In genomic region chr21:14055746-14056515, GRCh38 we compare ENCODE assay signal across 6 cellular contexts.
DNase-seq lines count a peak whose midpoint lies in the region; ATAC-seq lines count a peak whose summit lies in the region.
"Not testable (repeated sequence)": the region's sequence is repeated elsewhere in the genome, so short reads cannot be mapped to it uniquely, and the experiment has no call there.

No MANE protein-coding gene starts in this region.

- not testable (repeated sequence) for H3K9me3 ChIP-seq in CD4-positive, CD25-positive, alpha-beta regulatory T cell (ENCODE audit: control insufficient read depth in 2 of 2, low read length in 2 of 2); MG63; esophagus (ENCODE audit: control insufficient read depth in 2 of 2, insufficient read depth in 1 of 2, low read depth in 1 of 2, low read length in 1 of 2)

- not testable (repeated sequence) for H3K27ac ChIP-seq in CD4-positive, CD25-positive, alpha-beta regulatory T cell (ENCODE audit: insufficient read depth, low read length, poor library complexity, severe bottlenecking)
- peak overlapping the region; percentile 81 to 82 for H3K27ac ChIP-seq in esophagus (ENCODE audit: low read depth in 2 of 2, low read length in 1 of 2)

- H3K9me3 Mint-ChIP-seq in CD4-positive, CD25-positive, alpha-beta regulatory T cell; activated T-helper 1 cell treated with anti-CD3 and anti-CD28 coated beads, Interleukin-12 subunit alpha, Interleukin-12 subunit beta, Interleukin-2, Interleukin-4 antibody, amounts not matched to agents 30 ng/mL and 10 ng/mL and 1 ng/mL, durations not matched to agents 14 hours and 24 hours and 36 hours; memory B cell: not testable (repeated sequence)

- not testable (repeated sequence) for H3K36me3 Mint-ChIP-seq in CD4-positive, CD25-positive, alpha-beta regulatory T cell; activated T-helper 1 cell treated with anti-CD3 and anti-CD28 coated beads, Interleukin-12 subunit alpha, Interleukin-12 subunit beta, Interleukin-2, Interleukin-4 antibody, amounts not matched to agents 30 ng/mL and 10 ng/mL and 1 ng/mL, durations not matched to agents 14 hours and 24 hours and 36 hours (ENCODE audit: low read depth); memory B cell

- not testable (repeated sequence) for H3K4me1 Mint-ChIP-seq in CD4-positive, CD25-positive, alpha-beta regulatory T cell; activated T-helper 1 cell treated with anti-CD3 and anti-CD28 coated beads, Interleukin-12 subunit alpha, Interleukin-12 subunit beta, Interleukin-2, Interleukin-4 antibody, amounts not matched to agents 30 ng/mL and 10 ng/mL and 1 ng/mL, durations not matched to agents 14 hours and 24 hours and 36 hours (ENCODE audit: low read depth); memory B cell

- H3K4me1 ChIP-seq in CD4-positive, CD25-positive, alpha-beta regulatory T cell (ENCODE audit: control insufficient read depth, insufficient read depth, low read length, poor library complexity, severe bottlenecking): not testable (repeated sequence)
- peaks cover 0 to 34% of the 10 kb centered on the region in 2 donors for H3K4me1 ChIP-seq in esophagus (ENCODE audit: control insufficient read depth in 2 of 2, insufficient read depth in 2 of 2, low read length in 1 of 2)

- H3K4me3 ChIP-seq in CD4-positive, CD25-positive, alpha-beta regulatory T cell (ENCODE audit: low read depth, low read length); MG63; esophagus (ENCODE audit: low read depth in 1 of 2, low read length in 2 of 2): not testable (repeated sequence)

- not testable (repeated sequence) for DNase-seq in CD4-positive, CD25-positive, alpha-beta regulatory T cell; activated T-helper 1 cell treated with anti-CD3 and anti-CD28 coated beads, Interleukin-12 subunit alpha, Interleukin-12 subunit beta, Interleukin-2, Interleukin-4 antibody, amounts not matched to agents 30 ng/mL and 10 ng/mL and 1 ng/mL, durations not matched to agents 14 hours and 24 hours and 36 hours (ENCODE audit: low spot score); memory B cell (ENCODE audit: low spot score in 2 of 2)
- DNase-seq in MG63 (peak; percentile 38), posterior vena cava (ENCODE audit: low spot score) (peak; percentile 68)

- 89 to 94% methylated on average over 6 of the region's 6 CpGs for WGBS in esophagus, 2 donors

- H3K27me3 Mint-ChIP-seq in CD4-positive, CD25-positive, alpha-beta regulatory T cell; activated T-helper 1 cell treated with anti-CD3 and anti-CD28 coated beads, Interleukin-12 subunit alpha, Interleukin-12 subunit beta, Interleukin-2, Interleukin-4 antibody, amounts not matched to agents 30 ng/mL and 10 ng/mL and 1 ng/mL, durations not matched to agents 14 hours and 24 hours and 36 hours (ENCODE audit: insufficient read depth); memory B cell: not testable (repeated sequence)

- H3K27ac Mint-ChIP-seq in CD4-positive, CD25-positive, alpha-beta regulatory T cell: peak overlapping the region in 2 of 3 donors; percentile 15 to 69
- H3K27ac Mint-ChIP-seq in activated T-helper 1 cell treated with anti-CD3 and anti-CD28 coated beads, Interleukin-12 subunit alpha, Interleukin-12 subunit beta, Interleukin-2, Interleukin-4 antibody, amounts not matched to agents 30 ng/mL and 10 ng/mL and 1 ng/mL, durations not matched to agents 14 hours and 24 hours and 36 hours: peak overlapping the region; percentile 12
- H3K27ac Mint-ChIP-seq in memory B cell: peak overlapping the region; percentile 63

- intact Hi-C loops in activated T-helper 1 cell treated with anti-CD3 and anti-CD28 coated beads, Interleukin-12 subunit alpha, Interleukin-12 subunit beta, Interleukin-2, Interleukin-4 antibody, amounts not matched to agents 30 ng/mL and 10 ng/mL and 1 ng/mL, durations not matched to agents 14 hours and 24 hours and 36 hours (cut with micrococcal nuclease); posterior vena cava (cut with DNase I): not testable (repeated sequence)

- ATAC-seq in CD4-positive, CD25-positive, alpha-beta regulatory T cell (ENCODE audit: low read depth in 2 of 2); memory B cell (ENCODE audit: low read depth): not testable (repeated sequence)

- H3K27me3 ChIP-seq in CD4-positive, CD25-positive, alpha-beta regulatory T cell (ENCODE audit: control insufficient read depth, insufficient read depth, low read length); MG63; esophagus (ENCODE audit: control insufficient read depth in 1 of 2, insufficient read depth in 2 of 2, low read length in 2 of 2): not testable (repeated sequence)

- H3K4me3 Mint-ChIP-seq in CD4-positive, CD25-positive, alpha-beta regulatory T cell; activated T-helper 1 cell treated with anti-CD3 and anti-CD28 coated beads, Interleukin-12 subunit alpha, Interleukin-12 subunit beta, Interleukin-2, Interleukin-4 antibody, amounts not matched to agents 30 ng/mL and 10 ng/mL and 1 ng/mL, durations not matched to agents 14 hours and 24 hours and 36 hours; memory B cell: not testable (repeated sequence)

- not testable (repeated sequence) for H3K36me3 ChIP-seq in CD4-positive, CD25-positive, alpha-beta regulatory T cell (ENCODE audit: control insufficient read depth, insufficient read depth, low read length); esophagus (ENCODE audit: control insufficient read depth in 2 of 2, insufficient read depth in 2 of 2, low read length in 1 of 2)
- peaks cover 33% of the 10 kb centered on the region for H3K36me3 ChIP-seq in MG63

Comparison
In these comparisons a context has a peak if more than half of its experiments do, and no peak if none do; other contexts are left out.
1. H3K27ac Mint-ChIP-seq: peak in every context shown above with its lines; median percentile 63 in memory B cell; 42 in CD4-positive, CD25-positive, alpha-beta regulatory T cell; 12 in activated T-helper 1 cell treated with anti-CD3 and anti-CD28 coated beads, Interleukin-12 subunit alpha, Interleukin-12 subunit beta, Interleukin-2, Interleukin-4 antibody, amounts not matched to agents 30 ng/mL and 10 ng/mL and 1 ng/mL, durations not matched to agents 14 hours and 24 hours and 36 hours.